8 cellular contexts compared by ENCODE assay signal in the genomic region with DNA sequence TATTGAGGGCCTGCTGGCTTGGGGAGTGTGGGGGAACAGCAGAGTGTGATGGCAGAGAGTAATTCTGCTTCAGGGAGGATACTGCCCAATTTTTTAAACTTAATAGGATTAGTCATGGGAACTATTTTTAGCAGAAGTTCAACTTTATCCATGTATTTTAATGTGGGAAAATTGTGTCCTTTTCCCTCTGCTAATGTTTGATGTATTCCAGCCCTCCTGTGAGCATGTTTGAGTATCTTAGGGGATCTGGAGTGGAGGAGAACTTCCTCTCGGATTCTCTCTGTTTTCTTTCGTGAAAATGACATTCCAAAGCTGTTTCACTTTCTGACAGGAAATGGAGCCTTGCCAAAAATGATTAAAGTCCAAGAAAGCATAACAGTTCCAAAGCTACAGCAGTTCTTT.
DNase-seq lines count a peak whose midpoint lies in the region; ATAC-seq, FAIRE-seq and TF ChIP-seq lines count a peak whose summit lies in the region.

No MANE protein-coding gene starts in this region.

- no peak for FAIRE-seq in D721Med (lab: Jason Lieb, UNC)

- WGBS in right cardiac atrium = 5% methylated on average over 2 of the region's 2 CpGs

- H3K4me3 Mint-ChIP-seq in activated CD4-positive, alpha-beta T cell treated with anti-CD3 and anti-CD28 coated beads, Interleukin-2, amount 10 ng/mL, durations not matched to agents 7 days and 5 days = no peak overlapping the region
- H3K4me3 Mint-ChIP-seq in activated T-cell treated with anti-CD3 and anti-CD28 coated beads, Interleukin-2, amount 50 U/mL, for 24 hours = no peak overlapping the region
- H3K4me3 Mint-ChIP-seq in activated T-cell treated with anti-CD3 and anti-CD28 coated beads, Interleukin-2, amount 50 U/mL, for 72 hours = no peak overlapping the region

- DNase-seq in GM04504 (ENCODE audit: low read depth) (peak; percentile 53), astrocyte of the hippocampus (ENCODE audit: low read depth, low spot score) (peak; percentile 72), right cardiac atrium (no peak), skeletal muscle cell (ENCODE audit: low read depth) (peak; percentile 84), D721Med (ENCODE audit: insufficient read length, low spot score) (no peak)
- DNase-seq in activated CD4-positive, alpha-beta T cell treated with anti-CD3 and anti-CD28 coated beads, Interleukin-2, amount 10 ng/mL, durations not matched to agents 7 days and 5 days = no peak
- no peak for DNase-seq in activated T-cell treated with anti-CD3 and anti-CD28 coated beads, Interleukin-2, amount 50 U/mL, for 24 hours
- no peak for DNase-seq in activated T-cell treated with anti-CD3 and anti-CD28 coated beads, Interleukin-2, amount 50 U/mL, for 72 hours

- CTCF ChIA-PET in activated CD4-positive, alpha-beta T cell treated with anti-CD3 and anti-CD28 coated beads, Interleukin-2, amount 10 ng/mL, durations not matched to agents 7 days and 5 days (lab: Charles Lee) = no interaction called here

- H3K4me1 ChIP-seq in right cardiac atrium (ENCODE audit: control insufficient read depth, insufficient read depth, low read length) = peaks cover 1% of the 10 kb centered on the region

- POLR2A ChIA-PET in activated CD4-positive, alpha-beta T cell treated with anti-CD3 and anti-CD28 coated beads, Interleukin-2, amount 10 ng/mL, durations not matched to agents 7 days and 5 days (lab: Charles Lee) = no interaction called here

- no peak for TF ChIP-seq CTCF in D721Med (IDR thresholded peaks at IDR 0.05; ENCODE audit: insufficient read depth, missing control alignments)

- intact Hi-C loops in right cardiac atrium (cut with DNase I) = no loop called here

- no peaks in the 10 kb centered on the region for H3K36me3 Mint-ChIP-seq in activated CD4-positive, alpha-beta T cell treated with anti-CD3 and anti-CD28 coated beads, Interleukin-2, amount 10 ng/mL, durations not matched to agents 7 days and 5 days (ENCODE audit: low read depth)
- H3K36me3 Mint-ChIP-seq in activated T-cell treated with anti-CD3 and anti-CD28 coated beads, Interleukin-2, amount 50 U/mL, for 24 hours (ENCODE audit: low read depth) = no peaks in the 10 kb centered on the region
- no peaks in the 10 kb centered on the region for H3K36me3 Mint-ChIP-seq in activated T-cell treated with anti-CD3 and anti-CD28 coated beads, Interleukin-2, amount 50 U/mL, for 72 hours (ENCODE audit: insufficient read depth in 2 of 2)

- H3K9me3 ChIP-seq in right cardiac atrium (ENCODE audit: control insufficient read depth, low read length) = no peaks in the 10 kb centered on the region

- ATAC-seq in right cardiac atrium = peak; percentile 85 to 90
- no peak for ATAC-seq in activated T-cell treated with anti-CD3 and anti-CD28 coated beads, Interleukin-2, amount 50 U/mL, for 72 hours (replicated peaks in 1 of 2)

- no peaks in the 10 kb centered on the region for H3K27me3 Mint-ChIP-seq in activated CD4-positive, alpha-beta T cell treated with anti-CD3 and anti-CD28 coated beads, Interleukin-2, amount 10 ng/mL, durations not matched to agents 7 days and 5 days
- peaks cover 2% of the 10 kb centered on the region for H3K27me3 Mint-ChIP-seq in activated T-cell treated with anti-CD3 and anti-CD28 coated beads, Interleukin-2, amount 50 U/mL, for 24 hours
- H3K27me3 Mint-ChIP-seq in activated T-cell treated with anti-CD3 and anti-CD28 coated beads, Interleukin-2, amount 50 U/mL, for 72 hours (ENCODE audit: low read depth) = peaks cover 6% of the 10 kb centered on the region

- H3K4me3 ChIP-seq in right cardiac atrium (ENCODE audit: low read length) = no peak overlapping the region
- no peak overlapping the region for H3K4me3 ChIP-seq in skeletal muscle cell (ENCODE audit: low read depth, low read length)

- H3K9me3 Mint-ChIP-seq in activated CD4-positive, alpha-beta T cell treated with anti-CD3 and anti-CD28 coated beads, Interleukin-2, amount 10 ng/mL, durations not matched to agents 7 days and 5 days = no peaks in the 10 kb centered on the region
- H3K9me3 Mint-ChIP-seq in activated T-cell treated with anti-CD3 and anti-CD28 coated beads, Interleukin-2, amount 50 U/mL, for 24 hours = no peaks in the 10 kb centered on the region
- no peaks in the 10 kb centered on the region for H3K9me3 Mint-ChIP-seq in activated T-cell treated with anti-CD3 and anti-CD28 coated beads, Interleukin-2, amount 50 U/mL, for 72 hours

- no peaks in the 10 kb centered on the region for H3K4me1 Mint-ChIP-seq in activated CD4-positive, alpha-beta T cell treated with anti-CD3 and anti-CD28 coated beads, Interleukin-2, amount 10 ng/mL, durations not matched to agents 7 days and 5 days
- H3K4me1 Mint-ChIP-seq in activated T-cell treated with anti-CD3 and anti-CD28 coated beads, Interleukin-2, amount 50 U/mL, for 24 hours (ENCODE audit: low read depth) = no peaks in the 10 kb centered on the region
- H3K4me1 Mint-ChIP-seq in activated T-cell treated with anti-CD3 and anti-CD28 coated beads, Interleukin-2, amount 50 U/mL, for 72 hours (ENCODE audit: low read depth) = no peaks in the 10 kb centered on the region

- no peaks in the 10 kb centered on the region for H3K27me3 ChIP-seq in right cardiac atrium (ENCODE audit: control insufficient read depth, insufficient read depth)

- peak overlapping the region; percentile 92 for H3K27ac ChIP-seq in right cardiac atrium (ENCODE audit: low read length)

- no peak overlapping the region for H3K27ac Mint-ChIP-seq in activated CD4-positive, alpha-beta T cell treated with anti-CD3 and anti-CD28 coated beads, Interleukin-2, amount 10 ng/mL, durations not matched to agents 7 days and 5 days
- H3K27ac Mint-ChIP-seq in activated T-cell treated with anti-CD3 and anti-CD28 coated beads, Interleukin-2, amount 50 U/mL, for 24 hours = no peak overlapping the region
- H3K27ac Mint-ChIP-seq in activated T-cell treated with anti-CD3 and anti-CD28 coated beads, Interleukin-2, amount 50 U/mL, for 72 hours = no peak overlapping the region

Comparison
In these comparisons a context has a peak if more than half of its experiments do, and no peak if none do; other contexts are left out.
1. DNase-seq: peak in GM04504 (single experiment), astrocyte of the hippocampus (single experiment) and skeletal muscle cell (single experiment); none in right cardiac atrium (0 of 3), activated CD4-positive, alpha-beta T cell treated with anti-CD3 and anti-CD28 coated beads, Interleukin-2, amount 10 ng/mL, durations not matched to agents 7 days and 5 days (single experiment), activated T-cell treated with anti-CD3 and anti-CD28 coated beads, Interleukin-2, amount 50 U/mL, for 24 hours (single experiment), D721Med (single experiment) and activated T-cell treated with anti-CD3 and anti-CD28 coated beads, Interleukin-2, amount 50 U/mL, for 72 hours (0 of 2).
2. ATAC-seq: peak in right cardiac atrium (2 of 2); none in activated T-cell treated with anti-CD3 and anti-CD28 coated beads, Interleukin-2, amount 50 U/mL, for 72 hours (0 of 2).